ENCODE assay signal across 25 cellular contexts in the genomic region with DNA sequence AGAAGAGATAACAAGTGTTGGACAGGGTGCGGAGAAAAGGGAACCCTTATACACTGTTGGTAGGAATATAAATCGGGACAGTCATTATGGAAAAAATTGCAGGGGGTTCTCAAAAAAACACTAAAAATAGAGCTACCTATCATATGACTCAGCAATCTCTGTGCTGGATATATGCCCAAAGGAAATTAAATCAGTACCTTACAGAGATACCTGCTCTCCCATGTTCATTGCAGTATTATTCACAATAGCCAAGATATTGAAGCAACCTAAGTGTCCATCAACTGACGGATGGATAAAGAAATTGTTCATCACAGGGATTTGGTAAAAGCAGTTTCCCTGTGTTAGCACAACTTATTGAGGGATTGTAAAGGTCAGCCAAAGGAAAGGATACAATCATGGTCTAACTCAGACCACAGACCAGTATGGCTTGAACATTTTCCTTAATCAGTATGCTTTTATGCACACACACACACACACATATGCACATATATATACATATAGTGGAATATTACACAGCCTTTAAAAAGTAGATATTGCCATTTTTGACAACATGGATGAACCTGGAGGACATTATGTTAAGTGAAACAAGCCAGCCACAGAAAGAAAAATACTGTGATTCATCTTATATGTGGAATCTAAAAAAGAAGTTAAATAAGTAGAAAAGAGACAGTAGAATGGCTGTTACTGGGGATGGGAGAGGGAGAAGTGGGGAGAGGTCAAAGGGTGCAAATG.
"Had no signal": no experiment of that assay in that cellular context is flagged by ENCODE, and none has a peak within 500 bp of the region (broad histone marks: within the 10 kb centered on the region; RNA-seq: fewer than 3 reads in every experiment).

No MANE protein-coding gene starts in this region.

- H3K27me3 ChIP-seq: brain microvascular endothelial cell, SJCRH30 had no signal

- H3K27ac Mint-ChIP-seq: activated CD4-positive, alpha-beta T cell treated with anti-CD3 and anti-CD28 coated beads, Interleukin-2, amount 10 ng/mL, durations not matched to agents 24 days and 14 days; activated CD8-positive, alpha-beta T cell treated with anti-CD3 and anti-CD28 coated beads for 36 hours; activated naive CD8-positive, alpha-beta T cell treated with anti-CD3 and anti-CD28 coated beads for 36 hours; activated T-cell treated with anti-CD3 and anti-CD28 coated beads, Interleukin-2, amount 50 U/mL, for 72 hours; activated T-helper 17 cell treated with anti-CD3 and anti-CD28 coated beads, Interleukin-2, amount 50 U/mL, for 72 hours had no signal

- DNase-seq: activated CD4-positive, alpha-beta T cell treated with anti-CD3 and anti-CD28 coated beads, Interleukin-2, amount 10 ng/mL, durations not matched to agents 24 days and 14 days; activated CD4-positive, alpha-beta T cell treated with anti-CD3 and anti-CD28 coated beads, Interleukin-2, amount 50 U/mL, for 4 hours; activated CD8-positive, alpha-beta T cell treated with anti-CD3 and anti-CD28 coated beads for 36 hours; activated effector memory CD4-positive, alpha-beta T cell treated with anti-CD3 and anti-CD28 coated beads, Interleukin-2, amount 50 U/mL, for 16 hours; activated naive CD4-positive, alpha-beta T cell; activated naive CD4-positive, alpha-beta T cell treated with anti-CD3 and anti-CD28 coated beads, Interleukin-2, amount 50 U/mL, for 16 hours; activated naive CD8-positive, alpha-beta T cell treated with anti-CD3 and anti-CD28 coated beads for 36 hours; activated T-cell treated with anti-CD3 and anti-CD28 coated beads, Interleukin-2, amount 50 U/mL, for 1 hour; activated T-cell treated with anti-CD3 and anti-CD28 coated beads, Interleukin-2, amount 50 U/mL, for 72 hours; amniotic stem cell; aorta; brain microvascular endothelial cell; NCI-H1105; NCI-H1436; NCI-H1694 treated with DMSO at 0.1 percent for 48 hours; NCI-H2029; NCI-H345; NCI-H524 treated with DMSO at 0.1 percent for 48 hours; PC-3; SHP77; SJCRH30; T1000 had no signal

- FAIRE-seq: TTC549 had no signal

- H3K4me3 Mint-ChIP-seq: activated CD4-positive, alpha-beta T cell treated with anti-CD3 and anti-CD28 coated beads, Interleukin-2, amount 10 ng/mL, durations not matched to agents 24 days and 14 days; activated CD8-positive, alpha-beta T cell treated with anti-CD3 and anti-CD28 coated beads for 36 hours; activated naive CD8-positive, alpha-beta T cell treated with anti-CD3 and anti-CD28 coated beads for 36 hours; activated T-cell treated with anti-CD3 and anti-CD28 coated beads, Interleukin-2, amount 50 U/mL, for 72 hours; activated T-helper 17 cell treated with anti-CD3 and anti-CD28 coated beads, Interleukin-2, amount 50 U/mL, for 72 hours had no signal

- H3K4me3 ChIP-seq: SJCRH30, SK-N-MC had no signal

- H3K27ac ChIP-seq: brain microvascular endothelial cell, SJCRH30, SK-N-MC had no signal

- H3K27me3 Mint-ChIP-seq: activated CD4-positive, alpha-beta T cell treated with anti-CD3 and anti-CD28 coated beads, Interleukin-2, amount 10 ng/mL, durations not matched to agents 24 days and 14 days; activated CD8-positive, alpha-beta T cell treated with anti-CD3 and anti-CD28 coated beads for 36 hours; activated naive CD8-positive, alpha-beta T cell treated with anti-CD3 and anti-CD28 coated beads for 36 hours; activated T-helper 17 cell treated with anti-CD3 and anti-CD28 coated beads, Interleukin-2, amount 50 U/mL, for 72 hours had no signal

- H3K36me3 ChIP-seq: brain microvascular endothelial cell, SJCRH30 had no signal

- ATAC-seq: activated CD8-positive, alpha-beta T cell treated with anti-CD3 and anti-CD28 coated beads for 36 hours; activated T-cell treated with anti-CD3 and anti-CD28 coated beads, Interleukin-2, amount 50 U/mL, for 72 hours; activated T-helper 17 cell treated with anti-CD3 and anti-CD28 coated beads, Interleukin-2, amount 50 U/mL, for 72 hours; PC-3 had no signal

- H3K9me3 Mint-ChIP-seq: activated CD8-positive, alpha-beta T cell treated with anti-CD3 and anti-CD28 coated beads for 36 hours; activated naive CD8-positive, alpha-beta T cell treated with anti-CD3 and anti-CD28 coated beads for 36 hours; activated T-helper 17 cell treated with anti-CD3 and anti-CD28 coated beads, Interleukin-2, amount 50 U/mL, for 72 hours had no signal

- H3K9me3 ChIP-seq: SJCRH30 had no signal

- H3K36me3 Mint-ChIP-seq: activated naive CD8-positive, alpha-beta T cell treated with anti-CD3 and anti-CD28 coated beads for 36 hours had no signal
